Comparison of ENCODE assay signal across 34 cellular contexts in the genomic region with DNA sequence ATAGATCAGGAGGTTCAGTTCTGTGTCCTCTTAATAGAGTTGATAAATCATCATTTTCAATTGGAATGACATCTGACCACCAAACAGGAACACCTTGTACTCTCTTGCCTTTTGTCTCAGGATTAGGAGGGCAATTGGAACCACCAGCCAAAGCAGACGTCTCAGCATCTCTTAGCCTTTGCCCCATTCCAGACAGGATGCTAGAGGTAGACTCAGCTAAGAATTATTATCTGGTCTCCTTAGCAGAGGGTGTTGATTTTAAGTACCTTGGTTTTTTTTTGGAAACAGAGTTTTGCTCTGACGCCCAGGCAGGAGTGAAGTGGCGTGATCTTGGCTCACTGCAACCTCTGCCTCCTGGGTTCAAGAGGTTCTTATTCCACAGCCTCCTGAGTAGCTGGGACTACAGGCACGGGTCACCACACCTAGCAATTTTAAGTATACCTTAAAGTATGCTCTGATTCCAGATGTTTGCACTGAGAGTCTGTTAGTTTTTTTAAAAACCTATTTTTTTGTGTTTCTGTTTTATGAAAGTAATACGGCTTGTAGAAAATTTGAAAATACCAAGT.
"Had no signal": no experiment of that assay in that cellular context is flagged by ENCODE, and none has a peak within 500 bp of the region (broad histone marks: within the 10 kb centered on the region; RNA-seq: fewer than 3 reads in every experiment).

No MANE protein-coding gene starts in this region.

- H3K27me3 ChIP-seq: Peyer's patch had no signal

- H3K4me1 ChIP-seq: Peyer's patch had no signal

- ATAC-seq: activated CD8-positive, alpha-beta memory T cell treated with anti-CD3 and anti-CD28 coated beads, Interleukin-2, amount 10 ng/mL, durations not matched to agents 7 days and 5 days; activated naive CD8-positive, alpha-beta T cell treated with anti-CD3 and anti-CD28 coated beads, Interleukin-2, amount 50 U/mL, for 24 hours; PC-3 had no signal

- H3K36me3 ChIP-seq: Peyer's patch, WERI-Rb-1 had no signal

- H3K9ac ChIP-seq: KMS-11 had no signal

- DNase-seq: activated CD4-positive, alpha-beta memory T cell treated with anti-CD3 and anti-CD28 coated beads, Interleukin-2, amount 10 ng/mL, durations not matched to agents 7 days and 5 days; activated CD4-positive, alpha-beta T cell treated with anti-CD3 and anti-CD28 coated beads for 1 hour; activated CD4-positive, alpha-beta T cell treated with anti-CD3 and anti-CD28 coated beads for 48 hours; activated CD4-positive, CD25-positive, alpha-beta regulatory T cell; activated CD8-positive, alpha-beta memory T cell treated with anti-CD3 and anti-CD28 coated beads for 24 hours; activated CD8-positive, alpha-beta memory T cell treated with anti-CD3 and anti-CD28 coated beads, Interleukin-2, amount 10 ng/mL, durations not matched to agents 7 days and 5 days; activated CD8-positive, alpha-beta memory T cell treated with anti-CD3 and anti-CD28 coated beads, Interleukin-2, amount 50 U/mL, for 48 hours; activated effector memory CD4-positive, alpha-beta T cell treated with Interleukin-2 at 50 U/mL for 16 hours; activated naive CD4-positive, alpha-beta T cell treated with anti-CD3 and anti-CD28 coated beads, Interleukin-2, amount 10 ng/mL, durations not matched to agents 7 days and 5 days; activated naive CD8-positive, alpha-beta T cell treated with anti-CD3 and anti-CD28 coated beads, Interleukin-2, amount 50 U/mL, for 24 hours; activated T-cell treated with anti-CD3 and anti-CD28 coated beads, Interleukin-2, amount 50 U/mL, for 48 hours; anterior cingulate cortex; MM.1S; MV-4-11; NCI-H1092 treated with DMSO at 0.1 percent for 48 hours; NCI-H1417; NCI-H146; NCI-H187; NCI-H2029 treated with DMSO at 0.1 percent for 48 hours; NCI-H2107; NCI-H2171; NCI-H510A; NCI-H526; NCI-H748 treated with DMSO at 0.1 percent for 48 hours; NK-92 treated with Interleukin-12 subunit alpha and Interleukin-12 subunit beta, amount 100 ng/mL, for 24 hours; PC-3; Peyer's patch; RPMI8226; SW 1271; T-helper 1 cell; T-helper 2 cell; T-helper 9 cell; WERI-Rb-1 had no signal

- H3K27ac ChIP-seq: KMS-11, Peyer's patch, WERI-Rb-1 had no signal

- H3K9me3 ChIP-seq: Peyer's patch had no signal

- H3K4me3 ChIP-seq: Peyer's patch had no signal
